ENCODE assay signal across 18 cellular contexts in genomic region chr1:216904457-216904856, GRCh38.
DNase-seq lines count a peak whose midpoint lies in the region; ATAC-seq, FAIRE-seq and TF ChIP-seq lines count a peak whose summit lies in the region.
"Had no signal": no experiment of that assay in that cellular context is flagged by ENCODE, and none has a peak within 500 bp of the region (broad histone marks: within the 10 kb centered on the region; RNA-seq: fewer than 3 reads in every experiment).

No MANE protein-coding gene starts in this region.

- TF ChIP-seq POLR2A in IMR-90 (IDR thresholded peaks at IDR 0.05; ENCODE audit: low read depth, low read length): no peak

- H3K4me3 Mint-ChIP-seq in progenitor cell of endocrine pancreas (ENCODE audit: low read depth): peak overlapping the region; percentile 0
- H3K4me3 Mint-ChIP-seq: B cell; CD4-positive, alpha-beta T cell had no signal

- H3K36me3 ChIP-seq in IMR-90 (ENCODE audit: control insufficient read depth, insufficient read depth, low read length): no peaks in the 10 kb centered on the region
- H3K36me3 ChIP-seq in bronchial epithelial cell (ENCODE audit: control insufficient read depth, insufficient read depth, low read length): no peaks in the 10 kb centered on the region
- H3K36me3 ChIP-seq: HAP-1 had no signal

- no peak for TF ChIP-seq RAD21 in IMR-90 (IDR thresholded peaks at IDR 0.05; ENCODE audit: low read length)

- H3K4me1 Mint-ChIP-seq in progenitor cell of endocrine pancreas (ENCODE audit: low read depth): peaks cover 32% of the 10 kb centered on the region
- H3K4me1 Mint-ChIP-seq: B cell had no signal

- H3K27me3 Mint-ChIP-seq in progenitor cell of endocrine pancreas: peaks cover 5% of the 10 kb centered on the region
- H3K27me3 Mint-ChIP-seq: B cell; CD4-positive, alpha-beta T cell had no signal

- H4K91ac ChIP-seq in IMR-90 (ENCODE audit: insufficient read depth, low read depth, low read length): no peak overlapping the region

- no peak overlapping the region for H3K9ac ChIP-seq in IMR-90 (ENCODE audit: low read depth, low read length)

- H3K27me3 ChIP-seq in IMR-90 (ENCODE audit: control insufficient read depth, insufficient read depth, low read length) (no peaks in the 10 kb centered on the region), bronchial epithelial cell (ENCODE audit: control insufficient read depth, insufficient read depth, low read length) (no peaks in the 10 kb centered on the region)

- peaks cover 11% of the 10 kb centered on the region for H3K4me1 ChIP-seq in IMR-90 (ENCODE audit: control insufficient read depth, insufficient read depth, low read length)
- H3K4me1 ChIP-seq: HAP-1 had no signal

- peak overlapping the region; percentile 68 for H3K27ac Mint-ChIP-seq in progenitor cell of endocrine pancreas
- no peak overlapping the region for H3K27ac Mint-ChIP-seq in activated naive CD4-positive, alpha-beta T cell treated with anti-CD3 and anti-CD28 coated beads, Interleukin-2, amount 50 U/mL, for 72 hours
- H3K27ac Mint-ChIP-seq: B cell; CD4-positive, alpha-beta T cell had no signal

- no peaks in the 10 kb centered on the region for H3K9me3 Mint-ChIP-seq in progenitor cell of endocrine pancreas (ENCODE audit: low read depth)
- H3K9me3 Mint-ChIP-seq in activated naive CD4-positive, alpha-beta T cell treated with anti-CD3 and anti-CD28 coated beads, Interleukin-2, amount 50 U/mL, for 72 hours: peaks cover 0 to 9% of the 10 kb centered on the region in 2 donors

- no peak overlapping the region for H4K5ac ChIP-seq in IMR-90 (ENCODE audit: low read depth, low read length)

- FAIRE-seq in bronchial epithelial cell (lab: Jason Lieb, UNC) (peak; percentile 55), RCC 7860 (lab: Jason Lieb, UNC) (no peak), GM19239 (lab: Jason Lieb, UNC) (no peak)
- FAIRE-seq: K562 had no signal

- H2BK5ac ChIP-seq in IMR-90 (ENCODE audit: low read depth, low read length, poor library complexity, severe bottlenecking): no peak overlapping the region

- peak overlapping the region; percentile 33; the same call in 1 of the 2 replicates for H2BK20ac ChIP-seq in IMR-90 (ENCODE audit: low read depth, low read length)

- peak overlapping the region; percentile 33 for H2AK9ac ChIP-seq in IMR-90 (replicated peaks; ENCODE audit: low read depth, low read length, poor library complexity)

- no peak overlapping the region for H3K4me3 ChIP-seq in IMR-90 (ENCODE audit: insufficient read depth, low read depth, low read length)
- no peak overlapping the region for H3K4me3 ChIP-seq in bronchial epithelial cell (ENCODE audit: low read depth, low read length)
- H3K4me3 ChIP-seq: HAP-1, K562 had no signal

- no peak overlapping the region for H3K27ac ChIP-seq in IMR-90 (ENCODE audit: insufficient read depth, low read length)

- H3K23ac ChIP-seq in IMR-90 (ENCODE audit: low read depth, low read length): peak overlapping the region; percentile 60; the same call in 1 of the 2 replicates

- no peak overlapping the region for H3K56ac ChIP-seq in IMR-90 (ENCODE audit: extremely low read depth, insufficient read depth, low read length)

- BruUV-seq in IMR-90 (replicated peaks; lab: Mats Ljungman, UMichigan): no TSS peak

- peak overlapping the region; percentile 7; the same call in 1 of the 2 replicates for H3K4ac ChIP-seq in IMR-90 (ENCODE audit: low read depth, low read length)

- no CpG with 5 or more reads among the region's 7 CpGs for WGBS in IMR-90 (ENCODE audit: extremely low coverage in 2 of 2, insufficient read length in 1 of 2), 2 experiments

- intact Hi-C loops in IMR-90 (cut with micrococcal nuclease): no loop called here

- POLR2A ChIA-PET in IMR-90 (lab: Charles Lee; ENCODE audit: unreplicated experiment): no interaction called here

- no peak overlapping the region; the same call in 2 of the 3 replicates for H2BK15ac ChIP-seq in IMR-90 (ENCODE audit: low read depth, low read length)

- H3K9me3 ChIP-seq in IMR-90 (ENCODE audit: control insufficient read depth, insufficient read depth, low read length): no peaks in the 10 kb centered on the region
- H3K9me3 ChIP-seq: HAP-1 had no signal

- no peak overlapping the region for H2AK5ac ChIP-seq in IMR-90 (ENCODE audit: low read depth, low read length)

- dilution Hi-C loops in IMR-90 (cut with HindIII; ENCODE audit: low sequenced_read_pairs, unreplicated experiment): no loop called here

- ATAC-seq in IMR-90 (ENCODE audit: low read depth): peak; percentile 28
- ATAC-seq in activated naive CD4-positive, alpha-beta T cell treated with anti-CD3 and anti-CD28 coated beads, Interleukin-2, amount 50 U/mL, for 72 hours: no peak
- ATAC-seq in HG03442 (IDR thresholded peaks at IDR 0.05; ENCODE audit: unreplicated experiment): no peak
- ATAC-seq: K562 had no signal

- CTCF ChIA-PET in IMR-90 (lab: Yijun Ruan, JAX): no interaction called here

- H3K36me3 Mint-ChIP-seq in progenitor cell of endocrine pancreas (ENCODE audit: insufficient read depth): no peaks in the 10 kb centered on the region
- H3K36me3 Mint-ChIP-seq in activated naive CD4-positive, alpha-beta T cell treated with anti-CD3 and anti-CD28 coated beads, Interleukin-2, amount 50 U/mL, for 72 hours: no peaks in the 10 kb centered on the region

- peak overlapping the region; percentile 84 for H2AFZ ChIP-seq in IMR-90 (replicated peaks; ENCODE audit: low read length, poor library complexity)

- peak overlapping the region; percentile 59 for H2BK120ac ChIP-seq in IMR-90 (ENCODE audit: low read depth, low read length)

- H3K4me2 ChIP-seq in IMR-90 (ENCODE audit: low read depth, low read length): peak overlapping the region; percentile 21

- peak overlapping the region; percentile 64 for H3K14ac ChIP-seq in IMR-90 (replicated peaks; ENCODE audit: low read depth, low read length)

- in situ Hi-C loops in IMR-90 (cut with MboI; ENCODE audit: low sequenced_read_pairs): no loop called here

- DNase-seq in IMR-90 (no peak), bronchial epithelial cell (ENCODE audit: low read depth) (no peak), iris pigment epithelial cell (ENCODE audit: low read depth) (peak; percentile 5), progenitor cell of endocrine pancreas (ENCODE audit: low spot score, unreplicated experiment) (no peak), RCC 7860 (ENCODE audit: low spot score) (no peak), GM19239 (ENCODE audit: insufficient read length, low spot score) (no peak)
- DNase-seq in activated naive CD4-positive, alpha-beta T cell treated with anti-CD3 and anti-CD28 coated beads, Interleukin-2, amount 50 U/mL, for 72 hours (ENCODE audit: low spot score in 2 of 2): no peak
- DNase-seq: CD4-positive, alpha-beta T cell; DMS79 treated with DMSO at 0.1 percent for 48 hours; GDM1; NCI-H1436 treated with DMSO at 0.1 percent for 48 hours; NCI-H2081 treated with DMSO at 0.1 percent for 48 hours; NCI-H2227 treated with DMSO at 0.1 percent for 48 hours; NCI-H526 had no signal

- H3K18ac ChIP-seq in IMR-90 (ENCODE audit: low read depth, low read length): peak overlapping the region; percentile 5; the same call in 1 of the 2 replicates

- no peaks in the 10 kb centered on the region for H3K79me1 ChIP-seq in IMR-90 (ENCODE audit: low read depth in 1 of 2, low read length in 2 of 2)

- H4K20me1 ChIP-seq in IMR-90 (ENCODE audit: insufficient read depth, low read length): no peaks in the 10 kb centered on the region

- TF ChIP-seq CTCF in IMR-90 (conservative IDR thresholded peaks at IDR 0.05; ENCODE audit: low read depth, low read length) (no peak), bronchial epithelial cell (IDR thresholded peaks at IDR 0.05; ENCODE audit: insufficient read depth, low read length, severe bottlenecking) (no peak), progenitor cell of endocrine pancreas (IDR thresholded peaks at IDR 0.05; ENCODE audit: unreplicated experiment) (no peak)

- peaks cover 13% of the 10 kb centered on the region for H3K9me1 ChIP-seq in IMR-90 (ENCODE audit: insufficient read depth, low read length)

- peak overlapping the region in 1 of 2 experiments; percentile 36; a peak in 1 of 4 replicates for H4K8ac ChIP-seq in IMR-90 (ENCODE audit: low read depth in 2 of 2, low read length in 2 of 2)

TF ChIP-seq in IMR-90, 13 proteins besides CTCF, POLR2A, EP300 and RAD21:
- TF ChIP-seq RFX5 (IDR thresholded peaks at IDR 0.05; ENCODE audit: low read depth, low read length) (no peak), USF2 (IDR thresholded peaks at IDR 0.05; ENCODE audit: low read depth, low read length) (no peak), FOS (IDR thresholded peaks at IDR 0.05; ENCODE audit: low read depth, low read length) (no peak), MXI1 (IDR thresholded peaks at IDR 0.05; ENCODE audit: borderline replicate concordance, low read depth, low read length) (no peak), BHLHE40 (IDR thresholded peaks at IDR 0.05; ENCODE audit: low read depth, low read length) (no peak), NFE2L2 (IDR thresholded peaks at IDR 0.05; ENCODE audit: low read depth, low read length) (no peak), CEBPB (IDR thresholded peaks at IDR 0.05; ENCODE audit: low read depth, low read length) (no peak), CHD1 (IDR thresholded peaks at IDR 0.05; ENCODE audit: low read depth, low read length) (no peak), SMC3 (IDR thresholded peaks at IDR 0.05; ENCODE audit: low read depth, low read length) (no peak), RCOR1 (IDR thresholded peaks at IDR 0.05; ENCODE audit: insufficient replicate concordance, low read length) (no peak), MAZ (IDR thresholded peaks at IDR 0.05; ENCODE audit: borderline replicate concordance, low read depth, low read length) (no peak), MAFK (IDR thresholded peaks at IDR 0.05; ENCODE audit: low read depth, low read length) (no peak)
- TF ChIP-seq, protein P1, sequence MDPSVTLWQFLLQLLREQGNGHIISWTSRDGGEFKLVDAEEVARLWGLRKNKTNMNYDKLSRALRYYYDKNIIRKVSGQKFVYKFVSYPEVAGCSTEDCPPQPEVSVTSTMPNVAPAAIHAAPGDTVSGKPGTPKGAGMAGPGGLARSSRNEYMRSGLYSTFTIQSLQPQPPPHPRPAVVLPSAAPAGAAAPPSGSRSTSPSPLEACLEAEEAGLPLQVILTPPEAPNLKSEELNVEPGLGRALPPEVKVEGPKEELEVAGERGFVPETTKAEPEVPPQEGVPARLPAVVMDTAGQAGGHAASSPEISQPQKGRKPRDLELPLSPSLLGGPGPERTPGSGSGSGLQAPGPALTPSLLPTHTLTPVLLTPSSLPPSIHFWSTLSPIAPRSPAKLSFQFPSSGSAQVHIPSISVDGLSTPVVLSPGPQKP (IDR thresholded peaks at IDR 0.05; ENCODE audit: borderline replicate concordance, low read depth, low read length): no peak
